ENCODE assay signal across 8 cellular contexts in the genomic region with DNA sequence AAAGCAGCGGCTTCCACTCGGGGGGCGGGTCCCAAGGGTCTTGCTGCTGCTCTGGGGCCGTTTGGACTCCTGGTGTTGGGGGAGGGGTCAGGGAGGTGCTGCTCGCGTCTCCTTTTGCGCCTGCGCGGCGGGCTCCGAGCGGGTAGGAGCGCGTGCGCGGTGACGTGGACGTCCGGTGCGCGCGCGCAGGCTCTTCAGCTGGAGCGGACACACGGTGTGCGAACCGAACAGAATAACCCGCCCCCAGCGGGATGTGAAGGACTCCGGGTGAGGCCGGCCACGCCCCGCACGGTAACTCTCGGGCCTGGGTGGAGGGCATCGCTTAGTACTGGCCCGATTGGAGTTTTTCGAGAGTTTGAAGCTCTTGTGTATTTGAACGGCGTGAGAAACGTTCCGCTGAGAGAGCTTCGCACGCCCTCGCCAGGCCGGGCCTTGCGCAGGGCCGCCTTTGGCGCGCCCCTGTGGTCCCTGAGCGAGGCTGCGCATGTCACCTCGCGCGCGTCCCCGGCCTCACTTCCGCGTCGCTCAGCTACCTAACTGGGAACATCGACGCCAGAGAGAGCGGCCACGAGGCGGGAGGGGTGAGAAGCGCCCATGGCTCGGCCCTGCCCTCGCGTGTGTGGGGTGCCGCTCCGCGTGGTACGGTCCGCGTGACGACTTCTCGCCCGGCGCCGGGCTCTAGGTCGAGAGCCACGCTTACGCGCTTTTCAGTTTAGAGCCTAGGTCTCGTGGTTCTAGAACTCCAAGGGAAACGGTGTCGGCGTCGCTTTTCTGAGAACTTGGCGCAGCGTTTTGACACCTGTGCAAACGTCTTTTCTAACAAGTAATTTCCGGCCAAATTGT. TPM values are rescaled to one million over a fixed set of nuclear protein-coding genes. Genes with fewer than 3 reads are reported as not detected.
DNase-seq lines count a peak whose midpoint lies in the region; ATAC-seq and TF ChIP-seq lines count a peak whose summit lies in the region.

A gene (plus strand): TSS at position 171 of the 843 bp plus-strand sequence.

- WGBS in liver, result 11% methylated on average over 93 of the region's 93 CpGs

- H3K4me1 ChIP-seq in liver (ENCODE audit: control insufficient read depth in 4 of 4, insufficient read depth in 4 of 4, low read length in 3 of 4), result peaks cover 7 to 27% (median 16%) of the 10 kb centered on the region in 4 donors

- DNase-seq in AG20443 (ENCODE audit: low spot score) (peak; percentile 99), NCI-H345 treated with DMSO at 0.1 percent for 48 hours (lab: John Stamatoyannopoulos, UW; ENCODE audit: unreplicated experiment) (peak; percentile 67), dermis microvascular lymphatic vessel endothelial cell (ENCODE audit: low read depth in 2 of 2) (peak; percentile 85 to 94)
- peak; percentile 80 to 82 for DNase-seq in activated CD4-positive, alpha-beta T cell treated with anti-CD3 and anti-CD28 coated beads, Interleukin-2, amount 50 U/mL, for 24 hours (ENCODE audit: low read depth in 1 of 2, low spot score in 1 of 2)
- peak; percentile 89 for DNase-seq in stimulated activated CD4-positive, alpha-beta T cell treated with anti-CD3 and anti-CD28 coated beads, Interleukin-4, amount 100 ng/mL, for 24 hours

- no peaks in the 10 kb centered on the region for H3K36me3 ChIP-seq in liver (ENCODE audit: control insufficient read depth in 4 of 4, insufficient read depth in 3 of 4, low read depth in 1 of 4, low read length in 3 of 4)

- peak within 1 kb of the TSS; percentile 45 to 62 (median 53) for H3K4me3 ChIP-seq in liver (ENCODE audit: low read depth in 1 of 3, low read length in 3 of 3)

- H3K27me3 ChIP-seq in liver (ENCODE audit: control insufficient read depth in 4 of 4, insufficient read depth in 4 of 4, low read length in 3 of 4), result no peaks in the 10 kb centered on the region

- no peaks in the 10 kb centered on the region for H3K9me3 ChIP-seq in liver (ENCODE audit: control insufficient read depth in 4 of 4, low read length in 3 of 4)

- peak within 1 kb of the TSS; percentile 67 to 90 for H3K27ac ChIP-seq in liver (ENCODE audit: low read depth in 1 of 2, low read length in 2 of 2)

- ATAC-seq in GM19023 (IDR thresholded peaks at IDR 0.05; ENCODE audit: unreplicated experiment), result peak; percentile 74
- ATAC-seq in HG03196 (IDR thresholded peaks at IDR 0.05; ENCODE audit: unreplicated experiment), result peak; percentile 66

- TF ChIP-seq RAD21 in liver (IDR thresholded peaks at IDR 0.05), result no peak

- peak within 1 kb of the TSS in 1 of 2 donors; percentile 38 for H3K9ac ChIP-seq in liver (ENCODE audit: low read depth in 1 of 2, low read length in 2 of 2)

- TF ChIP-seq CTCF in liver (IDR thresholded peaks at IDR 0.05; ENCODE audit: low read depth, low read length, missing input control), result no peak

TF ChIP-seq in liver, 16 proteins besides CTCF, POLR2A, EP300 and RAD21:
- TF ChIP-seq HNF4G (IDR thresholded peaks at IDR 0.05) (no peak), SP1 (IDR thresholded peaks at IDR 0.05) (peak; percentile 10), YY1 (IDR thresholded peaks at IDR 0.05) (peak; percentile 23)
- TF ChIP-seq, protein P1, sequence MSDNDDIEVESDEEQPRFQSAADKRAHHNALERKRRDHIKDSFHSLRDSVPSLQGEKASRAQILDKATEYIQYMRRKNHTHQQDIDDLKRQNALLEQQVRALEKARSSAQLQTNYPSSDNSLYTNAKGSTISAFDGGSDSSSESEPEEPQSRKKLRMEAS (IDR thresholded peaks at IDR 0.05), result peak; percentile 55
TF ChIP-seq in liver: peak in this region for 3.

RNA-seq across cellular contexts. Expression of the gene that starts here (rescaled TPM):
- total RNA-seq in dermis microvascular lymphatic vessel endothelial cell (18.7 and 22.0 TPM in 2 replicates), liver (10 to 100 TPM; 17.3 to 33.5 TPM)
- polyA plus RNA-seq in liver, result 1 to 10 TPM; 2.1 to 9.1 TPM

Comparison
In these comparisons a context has a peak if more than half of its experiments do, and no peak if none do; other contexts are left out.
1. Peak in every context shown above with its lines: DNase-seq, ATAC-seq, H3K4me3 ChIP-seq and H3K27ac ChIP-seq.